9 cellular contexts compared by ENCODE assay signal in the genomic region with DNA sequence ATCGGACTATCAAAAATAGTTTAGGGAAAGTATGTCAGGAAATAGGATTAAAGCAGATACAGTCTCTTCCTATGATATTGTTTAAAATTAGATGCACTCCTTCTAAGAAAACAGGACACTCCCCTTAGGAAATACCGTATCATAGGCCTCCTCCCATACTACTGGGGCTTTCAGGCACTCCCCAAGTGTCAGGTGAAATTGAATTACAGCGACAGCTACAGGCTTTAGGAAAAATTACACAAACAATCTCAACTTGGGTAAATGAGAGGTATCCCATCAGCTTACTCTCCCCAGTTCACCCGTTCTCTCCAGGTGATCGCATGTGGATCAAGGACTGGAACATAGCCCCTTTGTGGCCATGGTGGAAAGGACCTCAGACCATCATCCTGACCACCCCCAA.
DNase-seq lines count a peak whose midpoint lies in the region; ATAC-seq and TF ChIP-seq lines count a peak whose summit lies in the region.
"Had no signal": no experiment of that assay in that cellular context is flagged by ENCODE, and none has a peak within 500 bp of the region (broad histone marks: within the 10 kb centered on the region; RNA-seq: fewer than 3 reads in every experiment).

No MANE protein-coding gene starts in this region.

- peaks cover 0 to 15% of the 10 kb centered on the region in 2 donors for H3K36me3 Mint-ChIP-seq in naive B cell

- 36 to 51% methylated on average over 5 of the region's 5 CpGs for WGBS in body of pancreas, 2 donors

- H3K9me3 Mint-ChIP-seq in naive B cell: peaks cover 0 to 8% (median 3%) of the 10 kb centered on the region in 7 donors
- H3K9me3 Mint-ChIP-seq: nephron had no signal

- H3K9me3 ChIP-seq in body of pancreas: no peaks in the 10 kb centered on the region

- no peaks in the 10 kb centered on the region for H3K27me3 Mint-ChIP-seq in naive B cell

- DNase-seq in HuH-7 (ENCODE audit: low spot score) (peak; percentile 12), body of pancreas (no peak), naive B cell (no peak), cerebellum (ENCODE audit: low spot score) (no peak), KBM-7 (no peak), AG20443 (ENCODE audit: low spot score) (no peak)

- H3K27ac ChIP-seq in body of pancreas: no peak overlapping the region

- peak overlapping the region in 3 of 8 donors; percentile 22 to 60 (median 25) for H3K4me3 Mint-ChIP-seq in naive B cell
- H3K4me3 Mint-ChIP-seq: nephron had no signal

- ATAC-seq in body of pancreas (no peak), naive B cell (ENCODE audit: low read depth in 2 of 2) (peak; percentile 64 to 73), HG02571 (IDR thresholded peaks at IDR 0.05; ENCODE audit: unreplicated experiment) (no peak)

- intact Hi-C loops in body of pancreas (cut with DNase I): no loop called here

- TF ChIP-seq CTCF in GM12872 (IDR thresholded peaks at IDR 0.05; ENCODE audit: insufficient read depth, low read depth, low read length): peak; percentile 49; the same call in 2 of the 3 replicates
- peak in 4 of 7 experiments; percentile 36 to 49 (median 40) for TF ChIP-seq CTCF in body of pancreas (IDR thresholded peaks at IDR 0.05)

- peak overlapping the region in 1 of 6 donors; percentile 37 for H3K27ac Mint-ChIP-seq in naive B cell
- H3K27ac Mint-ChIP-seq: nephron had no signal

- H3K36me3 ChIP-seq in body of pancreas (replicated peaks in 1 of 2; ENCODE audit: insufficient read depth in 1 of 2, low read depth in 2 of 2): no peaks in the 10 kb centered on the region

- no peaks in the 10 kb centered on the region for H3K4me1 ChIP-seq in body of pancreas

- TF ChIP-seq POLR2A in body of pancreas (IDR thresholded peaks at IDR 0.05): no peak

- H3K27me3 ChIP-seq in body of pancreas: no peaks in the 10 kb centered on the region

- H3K4me1 Mint-ChIP-seq in naive B cell: peaks cover 56 to 93% (median 60%) of the 10 kb centered on the region in 3 donors
- H3K4me1 Mint-ChIP-seq: nephron had no signal

- H3K4me3 ChIP-seq in body of pancreas: no peak overlapping the region

- in situ Hi-C loops in KBM-7 (cut with MboI; ENCODE audit: low pct_unique_long_range_greater_than_20kb, low sequenced_read_pairs): no loop called here

Comparison
In these comparisons a context has a peak if more than half of its experiments do, and no peak if none do; other contexts are left out.
1. ATAC-seq: peak in naive B cell (2 of 2); none in body of pancreas (single experiment) and HG02571 (single experiment).